8 cellular contexts compared by ENCODE assay signal in the genomic region with DNA sequence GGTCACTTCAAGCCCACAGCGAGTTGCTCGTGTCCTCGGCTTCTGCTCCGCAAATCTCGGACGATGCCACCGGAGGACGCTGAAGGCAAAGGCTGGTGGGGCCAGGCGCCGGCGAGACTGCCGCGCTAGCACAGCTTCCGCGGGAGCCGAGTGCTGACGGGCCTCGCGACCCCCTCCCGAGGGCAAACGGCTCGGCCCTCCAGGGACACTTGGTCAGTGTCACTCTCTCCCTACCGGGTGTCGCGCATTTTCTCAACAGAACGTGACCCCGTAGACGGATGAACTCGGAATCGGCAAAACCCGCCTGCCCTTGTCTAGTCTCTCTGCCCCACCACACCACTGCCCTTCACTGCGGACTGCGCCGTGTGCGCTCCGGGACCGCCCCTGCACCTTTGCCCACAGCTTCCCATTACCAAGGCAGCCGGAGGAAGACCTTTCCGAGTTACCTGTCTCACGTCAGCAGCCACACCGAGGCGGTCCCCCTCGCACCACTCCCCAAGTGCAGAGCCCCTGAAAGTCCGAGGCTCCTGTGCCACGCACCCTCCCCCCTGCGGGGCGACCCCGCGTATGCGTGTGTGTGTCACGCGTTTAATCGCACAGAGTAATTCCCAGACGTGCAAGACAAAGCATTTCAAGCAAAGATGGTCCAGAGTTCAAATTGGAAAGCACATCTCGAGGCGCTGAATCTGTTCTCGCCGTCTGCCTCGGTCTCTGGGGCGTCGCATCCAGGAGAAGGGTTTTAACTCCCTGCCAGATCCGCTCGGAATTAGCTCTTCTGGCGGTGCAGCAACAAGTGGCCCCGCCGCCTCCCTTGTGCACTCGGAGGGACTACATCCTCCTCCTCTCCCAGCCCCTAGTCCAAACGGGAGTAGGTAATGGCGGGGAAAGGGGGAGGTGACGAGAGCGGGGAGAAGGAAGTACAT.
DNase-seq lines count a peak whose midpoint lies in the region; ATAC-seq, FAIRE-seq and TF ChIP-seq lines count a peak whose summit lies in the region.

No MANE protein-coding gene starts in this region.

- no peaks in the 10 kb centered on the region for H3K9me3 Mint-ChIP-seq in activated CD4-positive, alpha-beta T cell treated with anti-CD3 and anti-CD28 coated beads, Interleukin-2, amount 10 ng/mL, durations not matched to agents 24 days and 14 days

- H3K27ac Mint-ChIP-seq in activated CD4-positive, alpha-beta T cell treated with anti-CD3 and anti-CD28 coated beads, Interleukin-2, amount 10 ng/mL, durations not matched to agents 24 days and 14 days, result peak overlapping the region; percentile 63

- peak overlapping the region; percentile 76 for H3K4me3 Mint-ChIP-seq in activated CD4-positive, alpha-beta T cell treated with anti-CD3 and anti-CD28 coated beads, Interleukin-2, amount 10 ng/mL, durations not matched to agents 24 days and 14 days

- no peaks in the 10 kb centered on the region for H3K9me3 ChIP-seq in ascending aorta
- H3K9me3 ChIP-seq in iPS-18a (ENCODE audit: control insufficient read depth, low read depth, low read length), result no peaks in the 10 kb centered on the region

- H3K4me3 ChIP-seq in ascending aorta (peak overlapping the region; percentile 39 to 62), iPS-18a (ENCODE audit: low read length) (peak overlapping the region; percentile 70)

- H3K4me1 Mint-ChIP-seq in activated CD4-positive, alpha-beta T cell treated with anti-CD3 and anti-CD28 coated beads, Interleukin-2, amount 10 ng/mL, durations not matched to agents 24 days and 14 days, result peaks cover 35% of the 10 kb centered on the region

- intact Hi-C loops in activated CD4-positive, alpha-beta T cell treated with anti-CD3 and anti-CD28 coated beads, Interleukin-2, amount 10 ng/mL, durations not matched to agents 24 days and 14 days (cut with micrococcal nuclease), result loop anchor here (5.0 kb wide), 1 partner anchor 104 kb away; no protein-coding TSS in a partner anchor
- intact Hi-C loops in ascending aorta (cut with DNase I), result loop anchor here (5.0 to 10.0 kb wide), 2 partner anchors 139 to 232 kb away; no protein-coding TSS in a partner anchor

- H3K27ac ChIP-seq in ascending aorta (no peak overlapping the region), iPS-18a (ENCODE audit: low read length) (no peak overlapping the region)

- peaks cover 2% of the 10 kb centered on the region for H3K36me3 Mint-ChIP-seq in activated CD4-positive, alpha-beta T cell treated with anti-CD3 and anti-CD28 coated beads, Interleukin-2, amount 10 ng/mL, durations not matched to agents 24 days and 14 days (ENCODE audit: low read depth)

- no peak for ATAC-seq in activated CD4-positive, CD25-positive, alpha-beta regulatory T cell treated with anti-CD3 and anti-CD28 coated beads, Interleukin-2, amount 50 U/mL, for 24 hours

- peaks cover 24% of the 10 kb centered on the region for H3K27me3 ChIP-seq in ascending aorta
- H3K27me3 ChIP-seq in iPS-18a (ENCODE audit: control insufficient read depth, insufficient read depth, low read length), result peaks cover 91% of the 10 kb centered on the region

- H3K9ac ChIP-seq in iPS-18a (ENCODE audit: low read length), result peak overlapping the region; percentile 18

- DNase-seq in activated CD4-positive, alpha-beta T cell treated with anti-CD3 and anti-CD28 coated beads, Interleukin-2, amount 10 ng/mL, durations not matched to agents 24 days and 14 days, result peak; percentile 71
- DNase-seq in activated CD4-positive, alpha-beta T cell treated with anti-CD3 and anti-CD28 coated beads for 1 hour, result no peak
- DNase-seq in NCI-H1930 (lab: John Stamatoyannopoulos, UW), result peak; percentile 6 to 31
- DNase-seq in ascending aorta (ENCODE audit: low spot score in 2 of 2), result no peak
- DNase-seq in stimulated activated CD8-positive, alpha-beta memory T cell treated with anti-CD3 and anti-CD28 coated beads, Interleukin-4, amount 100 ng/mL, for 48 hours, result peak; percentile 40
- no peak for DNase-seq in RCC 7860 (ENCODE audit: low spot score)

- peaks cover 80% of the 10 kb centered on the region for H3K27me3 Mint-ChIP-seq in activated CD4-positive, alpha-beta T cell treated with anti-CD3 and anti-CD28 coated beads, Interleukin-2, amount 10 ng/mL, durations not matched to agents 24 days and 14 days

- H3K36me3 ChIP-seq in ascending aorta, result no peaks in the 10 kb centered on the region
- H3K36me3 ChIP-seq in iPS-18a (ENCODE audit: control insufficient read depth, low read depth, low read length), result no peaks in the 10 kb centered on the region

- no peak for TF ChIP-seq CTCF in ascending aorta (IDR thresholded peaks at IDR 0.05)

- FAIRE-seq in RCC 7860 (lab: Jason Lieb, UNC), result no peak

- H3K4me1 ChIP-seq in ascending aorta (peaks cover 15 to 39% of the 10 kb centered on the region in 2 donors), iPS-18a (ENCODE audit: control insufficient read depth, low read depth, low read length) (peaks cover 8% of the 10 kb centered on the region)

Comparison
In these comparisons a context has a peak if more than half of its experiments do, and no peak if none do; other contexts are left out.
1. DNase-seq: peak in activated CD4-positive, alpha-beta T cell treated with anti-CD3 and anti-CD28 coated beads, Interleukin-2, amount 10 ng/mL, durations not matched to agents 24 days and 14 days (single experiment), NCI-H1930 (2 of 2) and stimulated activated CD8-positive, alpha-beta memory T cell treated with anti-CD3 and anti-CD28 coated beads, Interleukin-4, amount 100 ng/mL, for 48 hours (single experiment); none in activated CD4-positive, alpha-beta T cell treated with anti-CD3 and anti-CD28 coated beads for 1 hour (single experiment), ascending aorta (0 of 2) and RCC 7860 (single experiment).